ENCODE assay signal across 13 cellular contexts in genomic region chr3:7978104-7978457, GRCh38.
DNase-seq lines count a peak whose midpoint lies in the region; TF ChIP-seq lines count a peak whose summit lies in the region.
"Had no signal": no experiment of that assay in that cellular context is flagged by ENCODE, and none has a peak within 500 bp of the region (broad histone marks: within the 10 kb centered on the region; RNA-seq: fewer than 3 reads in every experiment).

No MANE protein-coding gene starts in this region.

- 89 to 90% methylated on average over 5 to 6 of the region's 6 CpGs for WGBS in endodermal cell (ENCODE audit: insufficient coverage in 1 of 2, insufficient read length in 1 of 2), 2 experiments

- H3K4me3 ChIP-seq in GM12865 (ENCODE audit: low read depth, low read length): no peak overlapping the region
- H3K4me3 ChIP-seq in endodermal cell (ENCODE audit: low read length): no peak overlapping the region
- H3K4me3 ChIP-seq: MG63, sigmoid colon had no signal

- H3K27me3 Mint-ChIP-seq in endodermal cell (ENCODE audit: insufficient read depth): no peaks in the 10 kb centered on the region

- DNase-seq in GM12865 (ENCODE audit: low read depth) (peak; percentile 2), NCI-H524 (lab: John Stamatoyannopoulos, UW) (peak; percentile 25 to 78), endodermal cell (no peak), nucleus accumbens (lab: John Stamatoyannopoulos, UW) (peak in 52 of 56 donors; percentile 3 to 79 (median 53)), iPS-NIHi11 (ENCODE audit: low spot score) (no peak), DMS79 (lab: John Stamatoyannopoulos, UW) (no peak), CD1c-positive myeloid dendritic cell (ENCODE audit: extremely low spot score) (no peak), NCI-H2227 (lab: John Stamatoyannopoulos, UW; ENCODE audit: unreplicated experiment) (no peak)
- DNase-seq: activated CD4-positive, alpha-beta T cell treated with anti-CD3 and anti-CD28 coated beads, Interleukin-2, amount 50 U/mL, for 48 hours; activated naive CD4-positive, alpha-beta T cell treated with anti-CD3 and anti-CD28 coated beads, Interleukin-2, amount 50 U/mL, for 16 hours; MG63; sigmoid colon had no signal

- H3K27ac Mint-ChIP-seq in endodermal cell: no peak overlapping the region
- H3K27ac Mint-ChIP-seq: CD14-positive monocyte had no signal

- H3K36me3 Mint-ChIP-seq in endodermal cell (ENCODE audit: low read depth): no peaks in the 10 kb centered on the region
- H3K36me3 Mint-ChIP-seq: CD14-positive monocyte had no signal

- H3K27me3 ChIP-seq in endodermal cell (ENCODE audit: control insufficient read depth, insufficient read depth, low read length, poor library complexity, severe bottlenecking): no peaks in the 10 kb centered on the region
- H3K27me3 ChIP-seq: MG63, sigmoid colon had no signal

- H3K9ac ChIP-seq in endodermal cell (ENCODE audit: extremely low read depth, low read length, poor library complexity, severe bottlenecking): no peak overlapping the region

- H3K9me3 ChIP-seq in endodermal cell (ENCODE audit: control insufficient read depth, low read length): no peaks in the 10 kb centered on the region
- H3K9me3 ChIP-seq: MG63 had no signal

- H3K4me1 Mint-ChIP-seq in endodermal cell: peaks cover 6% of the 10 kb centered on the region
- H3K4me1 Mint-ChIP-seq: CD14-positive monocyte had no signal

- H3K4me1 ChIP-seq in endodermal cell (ENCODE audit: control insufficient read depth, insufficient read depth, low read length): no peaks in the 10 kb centered on the region

- TF ChIP-seq CTCF in GM12865 (IDR thresholded peaks at IDR 0.05; ENCODE audit: insufficient read depth, low read depth, low read length, missing control alignments) (no peak), endodermal cell (conservative IDR thresholded peaks at IDR 0.05) (no peak)

- H3K4me3 Mint-ChIP-seq in endodermal cell: no peak overlapping the region
- H3K4me3 Mint-ChIP-seq: CD14-positive monocyte had no signal

- H3K9me3 Mint-ChIP-seq in endodermal cell: no peaks in the 10 kb centered on the region

- no peaks in the 10 kb centered on the region for H3K36me3 ChIP-seq in endodermal cell (ENCODE audit: control insufficient read depth, insufficient read depth, low read length)
- H3K36me3 ChIP-seq: MG63, sigmoid colon had no signal

- H3K27ac ChIP-seq in endodermal cell (ENCODE audit: low read depth, low read length): peak overlapping the region; percentile 3
- H3K27ac ChIP-seq: sigmoid colon had no signal

Comparison
In these comparisons a context has a peak if more than half of its experiments do, and no peak if none do; other contexts are left out.
1. DNase-seq: peak in GM12865 (single experiment), NCI-H524 (2 of 2) and nucleus accumbens (52 of 56); none in endodermal cell (single experiment), iPS-NIHi11 (single experiment), DMS79 (single experiment), CD1c-positive myeloid dendritic cell (single experiment) and NCI-H2227 (single experiment).